ENCODE assay signal across 12 cellular contexts in genomic region chr21:31191553-31191952, GRCh38.
"Had no signal": no experiment of that assay in that cellular context is flagged by ENCODE, and none has a peak within 500 bp of the region (broad histone marks: within the 10 kb centered on the region; RNA-seq: fewer than 3 reads in every experiment).

No MANE protein-coding gene starts in this region.

- H3K9me3 ChIP-seq: esophagus muscularis mucosa, SK-N-SH had no signal

- DNase-seq: activated CD4-positive, CD25-positive, alpha-beta regulatory T cell; activated gamma-delta T cell; effector CD8-positive, alpha-beta T cell; SHP77 treated with DMSO at 0.1 percent for 48 hours; SK-N-SH; stimulated activated CD4-positive, alpha-beta T cell treated with anti-CD3 and anti-CD28 coated beads, Interleukin-2, amount 100 ng/mL, for 24 hours; T-helper 9 cell had no signal

- H3K27ac ChIP-seq: esophagus muscularis mucosa had no signal

- H3K4me3 Mint-ChIP-seq: dendritic cell treated with granulocyte-macrophage colony-stimulating factor and Interleukin-4, amounts not matched to agents 40 ng/mL and 50 ng/mL, for 4 days; memory B cell; neural crest cell had no signal

- H3K9me3 Mint-ChIP-seq: dendritic cell treated with granulocyte-macrophage colony-stimulating factor and Interleukin-4, amounts not matched to agents 40 ng/mL and 50 ng/mL, for 4 days; memory B cell; neural crest cell had no signal

- H3K4me1 ChIP-seq: esophagus muscularis mucosa had no signal

- H3K4me1 Mint-ChIP-seq: neural crest cell had no signal

- H3K27me3 Mint-ChIP-seq: dendritic cell treated with granulocyte-macrophage colony-stimulating factor and Interleukin-4, amounts not matched to agents 40 ng/mL and 50 ng/mL, for 4 days had no signal

- H3K36me3 ChIP-seq: esophagus muscularis mucosa had no signal

- H3K27ac Mint-ChIP-seq: dendritic cell treated with granulocyte-macrophage colony-stimulating factor and Interleukin-4, amounts not matched to agents 40 ng/mL and 50 ng/mL, for 4 days; memory B cell; progenitor cell of endocrine pancreas had no signal

- H3K4me3 ChIP-seq: esophagus muscularis mucosa had no signal

- H3K36me3 Mint-ChIP-seq: memory B cell had no signal
